8 cellular contexts compared by ENCODE assay signal in the genomic region with DNA sequence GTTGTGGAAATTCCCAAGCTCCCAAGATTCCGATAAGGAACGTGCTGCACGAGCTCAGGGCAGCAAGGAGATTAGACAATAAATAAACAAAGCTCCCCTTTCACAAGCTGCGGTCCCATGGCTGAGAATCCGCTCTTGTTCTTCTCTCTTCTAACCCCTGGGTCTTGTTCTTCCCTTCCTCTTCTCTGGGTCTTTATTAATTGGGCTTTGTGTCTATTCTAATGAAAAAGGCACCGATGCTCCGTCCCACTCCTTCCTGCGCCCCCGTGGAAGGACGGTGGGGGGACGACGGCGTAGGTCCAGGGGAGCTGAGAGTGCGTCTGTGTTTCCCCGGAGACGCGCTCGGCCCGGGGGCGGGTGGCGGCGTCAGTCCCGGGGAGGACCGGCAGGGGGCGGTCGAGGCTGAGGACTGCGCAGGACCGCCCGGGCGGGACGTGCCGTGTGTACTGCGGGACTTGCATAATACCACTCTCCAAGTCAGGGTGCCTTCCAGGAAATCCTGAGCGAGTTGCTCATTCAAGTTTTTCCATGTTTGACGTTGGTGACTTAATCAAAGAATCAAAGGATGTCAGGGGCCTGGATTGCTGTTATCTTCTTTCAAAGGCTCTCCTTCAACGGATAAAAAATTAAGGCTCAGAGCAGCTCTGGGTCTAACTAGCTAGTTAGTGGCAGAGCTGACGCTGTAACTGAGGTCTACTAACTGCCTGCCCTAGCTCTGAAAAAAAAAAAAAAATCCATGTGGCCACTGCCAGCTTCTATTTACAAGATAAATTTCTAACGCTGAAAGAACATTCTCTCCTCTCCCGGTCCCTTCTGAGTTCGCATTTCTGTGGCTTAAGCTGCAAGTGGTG.
DNase-seq lines count a peak whose midpoint lies in the region; ATAC-seq and TF ChIP-seq lines count a peak whose summit lies in the region.

No MANE protein-coding gene starts in this region.

- TF ChIP-seq CTCF in psoas muscle (IDR thresholded peaks at IDR 0.05): peak; percentile 81

- no peak overlapping the region for H3K27ac ChIP-seq in right cardiac atrium (ENCODE audit: low read length)
- H3K27ac ChIP-seq in psoas muscle: no peak overlapping the region

- 3% methylated on average over 40 of the region's 40 CpGs for WGBS in right cardiac atrium
- WGBS in psoas muscle, 3 donors: 2 to 3% (median 2%) methylated on average over 40 of the region's 40 CpGs

- H3K4me1 ChIP-seq in right cardiac atrium (ENCODE audit: control insufficient read depth, insufficient read depth, low read length) (no peaks in the 10 kb centered on the region), psoas muscle (no peaks in the 10 kb centered on the region)

- H3K36me3 ChIP-seq in psoas muscle (ENCODE audit: insufficient read depth in 1 of 2, low read depth in 1 of 2): no peaks in the 10 kb centered on the region

- intact Hi-C loops in right cardiac atrium (cut with DNase I) (loop anchor here in 3 of 4 donors (5.0 to 10.0 kb wide), 4 partner anchors 93 to 296 kb away; no protein-coding TSS in a partner anchor), psoas muscle (cut with DNase I) (loop anchor here (2.0 to 5.0 kb wide), 4 partner anchors 96 to 296 kb away; no protein-coding TSS in a partner anchor)

- H3K27me3 ChIP-seq in right cardiac atrium (ENCODE audit: control insufficient read depth, insufficient read depth) (no peaks in the 10 kb centered on the region), psoas muscle (ENCODE audit: insufficient read depth in 3 of 3, low read length in 2 of 3) (peaks cover under 1 to 13% (median 3%) of the 10 kb centered on the region in 3 donors)

- peak overlapping the region; percentile 39 for H3K4me3 ChIP-seq in right cardiac atrium (ENCODE audit: low read length)
- peak overlapping the region; percentile 24 for H3K4me3 ChIP-seq in psoas muscle

- peak; percentile 93 for DNase-seq in ELF-1 (ENCODE audit: low read depth, low spot score)
- DNase-seq in KG1 (lab: John Stamatoyannopoulos, UW): peak; percentile 83
- peak; percentile 11 to 76 (median 53) for DNase-seq in T-helper 1 cell
- peak; percentile 61 for DNase-seq in amniotic stem cell (lab: John Stamatoyannopoulos, UW)
- DNase-seq in right cardiac atrium: peak; percentile 86 to 95 (median 94)
- DNase-seq in psoas muscle: peak; percentile 79 to 86
- DNase-seq in ureter (ENCODE audit: low spot score): peak; percentile 89

- ATAC-seq in GM21786 (IDR thresholded peaks at IDR 0.05; ENCODE audit: unreplicated experiment) (peak; percentile 90), right cardiac atrium (peak; percentile 99 to 100), psoas muscle (peak; percentile 81 to 97 (median 96))

- H3K9me3 ChIP-seq in right cardiac atrium (ENCODE audit: control insufficient read depth, low read length): no peaks in the 10 kb centered on the region
- H3K9me3 ChIP-seq in psoas muscle: no peaks in the 10 kb centered on the region
